Comparison of ENCODE assay signal across 18 cellular contexts in genomic region chr10:56269181-56269580, GRCh38.
DNase-seq lines count a peak whose midpoint lies in the region; ATAC-seq and TF ChIP-seq lines count a peak whose summit lies in the region.
"Had no signal": no experiment of that assay in that cellular context is flagged by ENCODE, and none has a peak within 500 bp of the region (broad histone marks: within the 10 kb centered on the region; RNA-seq: fewer than 3 reads in every experiment).

No MANE protein-coding gene starts in this region.

- intact Hi-C loops in testis (cut with DNase I; ENCODE audit: low total_unique reads): no loop called here

- no peaks in the 10 kb centered on the region for H3K36me3 ChIP-seq in HAP-1 (replicated peaks)
- H3K36me3 ChIP-seq in testis (ENCODE audit: low read depth, missing control alignments): no peaks in the 10 kb centered on the region
- H3K36me3 ChIP-seq: SJCRH30 had no signal

- no peak for TF ChIP-seq CTCF in testis (IDR thresholded peaks at IDR 0.05)

- DNase-seq in DMS53 (lab: John Stamatoyannopoulos, UW) (peak; percentile 46), DMS53 treated with DMSO at 0.1 percent for 48 hours (lab: John Stamatoyannopoulos, UW; ENCODE audit: unreplicated experiment) (no peak), DMS79 (lab: John Stamatoyannopoulos, UW) (peak; percentile 13), NCI-H1105 (lab: John Stamatoyannopoulos, UW) (peak; percentile 34), amniotic epithelial cell (ENCODE audit: low read depth) (peak; percentile 6), HAP-1 (ENCODE audit: low spot score in 2 of 2) (no peak), testis (no peak)
- DNase-seq: 8988T, DMS 273 treated with DMSO at 0.1 percent for 48 hours, Kasumi-1, NCI-H1930, NCI-H2171, NCI-H446, NCI-H526 treated with DMSO at 0.1 percent for 48 hours, SJCRH30, T-helper 17 cell had no signal

- H3K4me3 ChIP-seq in HAP-1 (no peak overlapping the region), testis (no peak overlapping the region)
- H3K4me3 ChIP-seq: SJCRH30 had no signal

- in situ Hi-C loops in HAP-1 (cut with MboI; ENCODE audit: low sequenced_read_pairs): no loop called here

- H3K9me3 ChIP-seq in HAP-1 (no peaks in the 10 kb centered on the region), testis (no peaks in the 10 kb centered on the region)
- H3K9me3 ChIP-seq: SJCRH30 had no signal

- H3K4me1 ChIP-seq in HAP-1: no peaks in the 10 kb centered on the region
- H3K4me1 ChIP-seq in testis: no peaks in the 10 kb centered on the region
- H3K4me1 ChIP-seq: SJCRH30 had no signal

- WGBS in testis, 2 donors: 47 to 59% methylated on average over 1 of the region's 1 CpG

- ATAC-seq in esophagus mucosa: no peak
- ATAC-seq: T-helper 17 cell had no signal

- TF ChIP-seq POLR2A in testis (IDR thresholded peaks at IDR 0.05): no peak

- H3K27ac ChIP-seq in testis: no peak overlapping the region
- H3K27ac ChIP-seq: HL-60, SJCRH30 had no signal

- H3K27me3 ChIP-seq in HAP-1 (ENCODE audit: low read depth) (no peaks in the 10 kb centered on the region), testis (no peaks in the 10 kb centered on the region)
- H3K27me3 ChIP-seq: SJCRH30 had no signal

Comparison
In these comparisons a context has a peak if more than half of its experiments do, and no peak if none do; other contexts are left out.
1. DNase-seq: peak in DMS53 (single experiment), DMS79 (single experiment), NCI-H1105 (single experiment) and amniotic epithelial cell (single experiment); none in DMS53 treated with DMSO at 0.1 percent for 48 hours (single experiment), HAP-1 (0 of 2) and testis (single experiment).